In genomic region chrX:106862972-106863688, GRCh38 we compare ENCODE assay signal across 9 cellular contexts.
DNase-seq lines count a peak whose midpoint lies in the region; ATAC-seq and TF ChIP-seq lines count a peak whose summit lies in the region.
"Had no signal": no experiment of that assay in that cellular context is flagged by ENCODE, and none has a peak within 500 bp of the region (broad histone marks: within the 10 kb centered on the region; RNA-seq: fewer than 3 reads in every experiment).

No MANE protein-coding gene starts in this region.

- H3K4me3 ChIP-seq in fibroblast of mammary gland (ENCODE audit: control insufficient read depth, low read depth, low read length): no peak overlapping the region

- TF ChIP-seq CTCF in fibroblast of mammary gland (conservative IDR thresholded peaks at IDR 0.05; ENCODE audit: control insufficient read depth, insufficient read depth, low read depth, low read length): peak; percentile 52

- ATAC-seq in GM21619 (IDR thresholded peaks at IDR 0.05; ENCODE audit: unreplicated experiment) (peak; percentile 65), GM21528 (IDR thresholded peaks at IDR 0.05; ENCODE audit: low FRiP score, unreplicated experiment) (no peak)

- DNase-seq in NCI-H1105 treated with DMSO at 0.1 percent for 48 hours (lab: John Stamatoyannopoulos, UW): peak; percentile 2
- no peak for DNase-seq in NCI-H1105 (lab: John Stamatoyannopoulos, UW)
- peak; percentile 31 for DNase-seq in OCI-M1 (lab: John Stamatoyannopoulos, UW)
- DNase-seq in fibroblast of mammary gland (ENCODE audit: low read depth): peak; percentile 9
- no peak for DNase-seq in middle frontal gyrus (ENCODE audit: extremely low spot score, low spot score)
- DNase-seq in kidney glomerular epithelial cell (lab: John Stamatoyannopoulos, UW): no peak
- DNase-seq: naive B cell had no signal

Comparison
In these comparisons a context has a peak if more than half of its experiments do, and no peak if none do; other contexts are left out.
1. DNase-seq: peak in NCI-H1105 treated with DMSO at 0.1 percent for 48 hours (single experiment), OCI-M1 (single experiment) and fibroblast of mammary gland (single experiment); none in NCI-H1105 (single experiment), middle frontal gyrus (single experiment) and kidney glomerular epithelial cell (single experiment).